8 cellular contexts compared by ENCODE assay signal in the genomic region with DNA sequence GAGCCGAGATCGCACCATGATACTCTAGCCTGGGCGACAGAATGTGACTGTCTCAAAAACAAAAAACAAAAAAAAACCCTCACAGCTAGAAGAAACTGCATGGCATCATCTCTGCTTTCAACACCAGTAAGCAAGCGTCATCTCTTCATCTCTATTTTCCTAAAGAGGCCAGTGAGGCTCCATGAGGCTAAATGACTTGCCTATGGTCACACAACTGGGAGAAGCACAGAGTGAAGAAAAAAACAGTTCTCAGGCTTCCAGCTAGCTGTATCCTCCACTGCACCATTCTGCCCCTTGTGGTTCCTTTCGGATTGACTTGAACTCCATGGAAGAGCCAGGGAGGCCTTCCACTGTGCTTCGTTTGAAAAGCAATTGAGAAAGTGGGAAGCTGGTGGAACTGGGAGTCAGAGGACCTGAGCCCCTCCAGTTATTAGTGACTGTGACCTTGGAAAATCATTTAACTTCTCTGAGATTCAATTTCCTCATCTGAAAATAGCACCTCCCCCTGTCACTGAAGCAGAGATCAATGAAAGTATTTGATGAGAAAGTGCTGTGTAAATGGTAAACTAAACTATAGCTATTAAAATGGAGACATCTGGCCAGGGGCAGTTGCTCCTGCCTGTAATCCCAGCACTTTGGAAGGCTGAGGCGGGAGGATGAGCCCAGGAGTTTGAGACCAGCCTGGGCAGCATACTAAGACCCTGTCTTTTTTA. TPM values are rescaled to one million over a fixed set of nuclear protein-coding genes. Genes with fewer than 3 reads are reported as not detected.
A peak's percentile ranks its signal among the peaks of the same experiment; 100 is the strongest.
DNase-seq lines count a peak whose midpoint lies in the region; ATAC-seq and TF ChIP-seq lines count a peak whose summit lies in the region.

No MANE protein-coding gene starts in this region.

- H3K9me3 ChIP-seq in IMR-90 (ENCODE audit: control insufficient read depth, insufficient read depth, low read length), result no peaks in the 10 kb centered on the region

- in situ Hi-C loops in IMR-90 (cut with MboI; ENCODE audit: low sequenced_read_pairs), result no loop called here

- no peak overlapping the region for H3K4me3 ChIP-seq in IMR-90 (ENCODE audit: insufficient read depth, low read depth, low read length)

- H4K8ac ChIP-seq in IMR-90 (ENCODE audit: low read depth in 2 of 2, low read length in 2 of 2), result no peak overlapping the region

- no peak overlapping the region for H3K4me2 ChIP-seq in IMR-90 (ENCODE audit: low read depth, low read length)

- DNase-seq in Daoy (ENCODE audit: low read depth) (peak; percentile 61), IMR-90 (peak; percentile 70), RWPE1 (ENCODE audit: low spot score) (peak; percentile 61), endothelial cell (ENCODE audit: low spot score) (peak; percentile 68), medulla oblongata (ENCODE audit: extremely low spot score) (peak; percentile 75)

- H3K79me1 ChIP-seq in IMR-90 (ENCODE audit: low read depth in 1 of 2, low read length in 2 of 2), result no peaks in the 10 kb centered on the region

- 0 out of 2 replicates have a peak, but pooled peaks cover 1% of the 10 kb centered on the region for H3K4me1 ChIP-seq in IMR-90 (ENCODE audit: control insufficient read depth, insufficient read depth, low read length)

- POLR2A ChIA-PET in IMR-90 (lab: Charles Lee; ENCODE audit: unreplicated experiment), result no interaction called here
- POLR2A ChIA-PET in RWPE1 (lab: Yijun Ruan, JAX; ENCODE audit: low non-redundant PET), result no interaction called here

- H2AK9ac ChIP-seq in IMR-90 (replicated peaks; ENCODE audit: low read depth, low read length, poor library complexity), result no peak overlapping the region

- H3K27ac Mint-ChIP-seq in endothelial cell (ENCODE audit: unreplicated experiment), result peak overlapping the region; percentile 55

- intact Hi-C loops in IMR-90 (cut with micrococcal nuclease), result no loop called here

- H3K18ac ChIP-seq in IMR-90 (ENCODE audit: low read depth, low read length), result no peak overlapping the region

- H2BK120ac ChIP-seq in IMR-90 (ENCODE audit: low read depth, low read length), result no peak overlapping the region

- no peak overlapping the region for H2BK5ac ChIP-seq in IMR-90 (ENCODE audit: low read depth, low read length, poor library complexity, severe bottlenecking)

- dilution Hi-C loops in IMR-90 (cut with HindIII; ENCODE audit: low sequenced_read_pairs, unreplicated experiment), result no loop called here

- no peaks in the 10 kb centered on the region for H3K36me3 ChIP-seq in IMR-90 (ENCODE audit: control insufficient read depth, insufficient read depth, low read length)

- no peak overlapping the region for H3K4ac ChIP-seq in IMR-90 (ENCODE audit: low read depth, low read length)

- H3K14ac ChIP-seq in IMR-90 (replicated peaks; ENCODE audit: low read depth, low read length), result no peak overlapping the region

- no peak overlapping the region for H2AFZ ChIP-seq in IMR-90 (replicated peaks; ENCODE audit: low read length, poor library complexity)

- H4K20me1 ChIP-seq in IMR-90 (ENCODE audit: insufficient read depth, low read length), result no peaks in the 10 kb centered on the region

- peak; percentile 91 for ATAC-seq in IMR-90 (ENCODE audit: low read depth)
- no peak for ATAC-seq in GM21528 (IDR thresholded peaks at IDR 0.05; ENCODE audit: low FRiP score, unreplicated experiment)
- ATAC-seq in HG02840 (IDR thresholded peaks at IDR 0.05; ENCODE audit: low FRiP score, unreplicated experiment), result no peak
- ATAC-seq in HG03565 (IDR thresholded peaks at IDR 0.05; ENCODE audit: unreplicated experiment), result no peak

- TF ChIP-seq CTCF in IMR-90 (conservative IDR thresholded peaks at IDR 0.05; ENCODE audit: low read depth, low read length), result peak; percentile 68
- peak; percentile 75 for TF ChIP-seq CTCF in RWPE1 (conservative IDR thresholded peaks at IDR 0.05; ENCODE audit: low read depth)
- TF ChIP-seq CTCF in endothelial cell (IDR thresholded peaks at IDR 0.05; ENCODE audit: unreplicated experiment), result peak; percentile 37

- peaks cover 3% of the 10 kb centered on the region for H3K9me3 Mint-ChIP-seq in endothelial cell (ENCODE audit: unreplicated experiment)

- no peak overlapping the region for H3K56ac ChIP-seq in IMR-90 (ENCODE audit: extremely low read depth, insufficient read depth, low read length)

- H3K4me1 Mint-ChIP-seq in endothelial cell (ENCODE audit: unreplicated experiment), result peaks cover 22% of the 10 kb centered on the region

- no peak overlapping the region for H4K91ac ChIP-seq in IMR-90 (ENCODE audit: insufficient read depth, low read depth, low read length)

- no peak overlapping the region for H2BK20ac ChIP-seq in IMR-90 (ENCODE audit: low read depth, low read length)

- 0 out of 2 replicates have a peak overlapping the region, but pooled peaks have one; percentile 21 for H2AK5ac ChIP-seq in IMR-90 (ENCODE audit: low read depth, low read length)

- no peak overlapping the region for H3K9ac ChIP-seq in IMR-90 (ENCODE audit: low read depth, low read length)

- H3K36me3 Mint-ChIP-seq in endothelial cell (ENCODE audit: low read depth, unreplicated experiment), result no peaks in the 10 kb centered on the region

- TF ChIP-seq POLR2A in IMR-90 (IDR thresholded peaks at IDR 0.05; ENCODE audit: low read depth, low read length), result no peak

- H3K4me3 Mint-ChIP-seq in endothelial cell (ENCODE audit: unreplicated experiment), result no peak overlapping the region

- peak; percentile 66 for TF ChIP-seq RAD21 in IMR-90 (IDR thresholded peaks at IDR 0.05; ENCODE audit: low read length)

- no peaks in the 10 kb centered on the region for H3K27me3 ChIP-seq in IMR-90 (ENCODE audit: control insufficient read depth, insufficient read depth, low read length)

- no peak overlapping the region for H2BK15ac ChIP-seq in IMR-90 (ENCODE audit: low read depth, low read length)

- no peaks in the 10 kb centered on the region for H3K9me1 ChIP-seq in IMR-90 (ENCODE audit: insufficient read depth, low read length)

- H3K27me3 Mint-ChIP-seq in endothelial cell (ENCODE audit: unreplicated experiment), result peaks cover 3% of the 10 kb centered on the region

- no TSS peak for BruUV-seq in IMR-90 (replicated peaks; lab: Mats Ljungman, UMichigan)

- no peak overlapping the region for H4K5ac ChIP-seq in IMR-90 (ENCODE audit: low read depth, low read length)

- H3K23ac ChIP-seq in IMR-90 (ENCODE audit: low read depth, low read length), result no peak overlapping the region

- CTCF ChIA-PET in IMR-90 (lab: Yijun Ruan, JAX) (interaction anchor here (0.6 to 1.3 kb wide), 10 partner anchors 9 to 165 kb away, joined by 3 to 7 read pairs (median 4); no protein-coding TSS in a partner anchor), RWPE1 (lab: Yijun Ruan, JAX) (interaction anchor here (0.5 to 1.3 kb wide), 8 partner anchors 8 to 372 kb away, joined by 3 to 7 read pairs (median 4); no protein-coding TSS in a partner anchor)

- no peak overlapping the region for H3K27ac ChIP-seq in IMR-90 (ENCODE audit: insufficient read depth, low read length)
- no peak overlapping the region for H3K27ac ChIP-seq in RWPE1

- WGBS in IMR-90 (ENCODE audit: extremely low coverage in 2 of 2, insufficient read length in 1 of 2), 2 experiments, result 58% methylated on average over 1 of the region's 7 CpGs; no CpG with 5 or more reads in 1 of the 2 experiments

TF ChIP-seq in IMR-90, 13 proteins besides CTCF, POLR2A, EP300 and RAD21:
- TF ChIP-seq MXI1 (IDR thresholded peaks at IDR 0.05; ENCODE audit: borderline replicate concordance, low read depth, low read length) (no peak), NFE2L2 (IDR thresholded peaks at IDR 0.05; ENCODE audit: low read depth, low read length) (no peak), SMC3 (IDR thresholded peaks at IDR 0.05; ENCODE audit: low read depth, low read length) (peak; percentile 32; the same call in 1 of the 2 replicates)

RNA-seq across cellular contexts. Expression of a gene that starts 32.1 kb away (rescaled TPM):
- total RNA-seq in Daoy (2014; rRNA removed; shearing (Covaris generic)), result 8.6 and 20.9 TPM in 2 replicates
- total RNA-seq in IMR-90 (2012; rRNA removed), result 17.7 and 18.6 TPM in 2 replicates
- polyA plus RNA-seq in IMR-90 (2012; rRNA removed), result 3.2 and 4.1 TPM in 2 replicates
- 0.75 and 0.77 TPM in 2 replicates for polyA plus RNA-seq in IMR-90 (2012; cell fraction: cytosol; rRNA removed)
- polyA plus RNA-seq in IMR-90 (2012; cell fraction: nucleus; rRNA removed; ENCODE audit: low replicate concordance), result 0.83 and 8.7 TPM in 2 replicates
- 17.1 TPM for total RNA-seq in endothelial cell (ENCODE audit: unreplicated experiment)

RNA-seq across cellular contexts. Expression of a gene that starts 45.1 kb away (rescaled TPM):
- total RNA-seq in Daoy (2014; rRNA removed; shearing (Covaris generic)), result 199 and 200 TPM in 2 replicates
- total RNA-seq in IMR-90 (2012; rRNA removed) (376 and 462 TPM in 2 replicates), endothelial cell (ENCODE audit: unreplicated experiment) (482 TPM)
- 299 and 341 TPM in 2 replicates for polyA plus RNA-seq in IMR-90 (2012; rRNA removed)
- 134 and 136 TPM in 2 replicates for polyA plus RNA-seq in IMR-90 (2012; cell fraction: cytosol; rRNA removed)
- 36.8 and 156 TPM in 2 replicates for polyA plus RNA-seq in IMR-90 (2012; cell fraction: nucleus; rRNA removed; ENCODE audit: low replicate concordance)
